In the genomic region with DNA sequence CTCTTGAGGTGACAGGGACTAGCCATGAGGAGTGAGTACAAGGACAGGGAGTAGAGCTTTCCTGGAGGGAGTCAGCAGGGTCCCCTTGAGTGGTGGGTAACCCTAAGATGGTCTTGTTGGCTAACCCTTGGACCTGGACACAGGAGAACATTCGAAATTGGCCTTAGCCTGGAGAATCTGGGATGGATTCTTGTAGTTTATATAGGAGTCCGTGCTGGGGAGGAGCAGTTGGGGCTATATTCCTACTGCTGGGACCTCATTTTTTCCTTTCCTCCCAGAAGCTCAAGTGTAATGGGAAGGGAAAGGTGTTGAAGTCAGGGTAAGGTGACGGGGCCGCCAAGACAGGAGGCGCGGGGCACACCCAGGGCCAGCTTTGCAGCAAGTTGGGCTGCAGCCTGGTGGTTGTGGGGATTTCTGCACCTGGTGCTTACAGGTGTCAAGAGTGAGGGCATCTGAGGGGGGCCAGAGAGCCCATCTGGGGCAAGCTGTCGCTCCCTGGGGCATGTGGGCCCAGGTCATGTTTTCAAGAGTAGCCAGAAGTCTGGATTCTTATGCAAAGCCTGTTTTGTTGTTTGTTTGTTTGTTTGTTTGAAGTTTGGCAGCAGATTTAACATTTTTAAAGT, we compare ENCODE assay signal across 22 cellular contexts. TPM values are rescaled to one million over a fixed set of nuclear protein-coding genes. Genes with fewer than 3 reads are reported as not detected.
A peak's percentile ranks its signal among the peaks of the same experiment; 100 is the strongest.
DNase-seq lines count a peak whose midpoint lies in the region; ATAC-seq and TF ChIP-seq lines count a peak whose summit lies in the region.
"Had no signal": no experiment of that assay in that cellular context is flagged by ENCODE, and none has a peak within 500 bp of the region (broad histone marks: within the 10 kb centered on the region; RNA-seq: fewer than 3 reads in every experiment).

No MANE protein-coding gene starts in this region.

- H3K27me3 ChIP-seq in body of pancreas, result no peaks in the 10 kb centered on the region
- H3K27me3 ChIP-seq in osteoblast (ENCODE audit: insufficient read depth, low read length), result no peaks in the 10 kb centered on the region
- H3K27me3 ChIP-seq: cardiac muscle cell had no signal

- TF ChIP-seq POLR2A in body of pancreas (IDR thresholded peaks at IDR 0.05), result no peak

- intact Hi-C loops in body of pancreas (cut with DNase I), result no loop called here

- H3K79me2 ChIP-seq in osteoblast (ENCODE audit: insufficient read depth, low read length), result peaks cover 81% of the 10 kb centered on the region

- H2AFZ ChIP-seq in osteoblast (ENCODE audit: low read length), result no peak overlapping the region

- TF ChIP-seq CTCF in GM12875 (IDR thresholded peaks at IDR 0.05; ENCODE audit: borderline replicate concordance, insufficient read depth, low read depth, low read length), result 0 out of 2 replicates have a peak, but pooled peaks have one; percentile 27
- peak in 1 of 7 experiments; percentile 34 for TF ChIP-seq CTCF in body of pancreas (IDR thresholded peaks at IDR 0.05)
- no peak for TF ChIP-seq CTCF in osteoblast (IDR thresholded peaks at IDR 0.05; ENCODE audit: extremely low read depth, low read depth, low read length)

- no peak overlapping the region for H3K4me3 ChIP-seq in GM12875 (ENCODE audit: low read depth, low read length)
- no peak overlapping the region for H3K4me3 ChIP-seq in body of pancreas
- no peak overlapping the region for H3K4me3 ChIP-seq in osteoblast (ENCODE audit: insufficient read depth, low read length)
- H3K4me3 ChIP-seq: cardiac muscle cell, esophagus squamous epithelium, lung, thoracic aorta had no signal

- DNase-seq in NCI-H69 (lab: John Stamatoyannopoulos, UW) (peak; percentile 50), body of pancreas (peak in 3 of 4 donors; percentile 16 to 61 (median 30)), osteoblast (ENCODE audit: insufficient read length, low spot score, missing footprints) (peak; percentile 37), HCEC 1CT (no peak), hippocampal formation (lab: John Stamatoyannopoulos, UW) (no peak)
- DNase-seq: activated CD4-positive, alpha-beta memory T cell treated with anti-CD3 and anti-CD28 coated beads for 36 hours; activated naive CD8-positive, alpha-beta T cell treated with anti-CD3 and anti-CD28 coated beads, Interleukin-2, amount 10 ng/mL, durations not matched to agents 7 days and 5 days; activated T-cell treated with anti-CD3 and anti-CD28 coated beads, Interleukin-2, amount 50 U/mL, for 24 hours; esophagus squamous epithelium; GF-D8; head of caudate nucleus; immature natural killer cell; MM.1S; NCI-H1930; NCI-H524 treated with DMSO at 0.1 percent for 48 hours; SW 1271 had no signal

- H3K27ac ChIP-seq in body of pancreas, result peak overlapping the region in 3 of 4 donors; percentile 16 to 93 (median 31)
- peak overlapping the region; percentile 48 for H3K27ac ChIP-seq in osteoblast (ENCODE audit: low read depth, low read length)
- H3K27ac ChIP-seq: cardiac muscle cell, esophagus squamous epithelium, thoracic aorta had no signal

- no peak overlapping the region for H3K4me2 ChIP-seq in osteoblast (ENCODE audit: insufficient read depth, low read length)

- H3K4me1 ChIP-seq in body of pancreas, result peaks cover 77% of the 10 kb centered on the region
- H3K4me1 ChIP-seq in osteoblast (ENCODE audit: insufficient read depth, low read length), result peaks cover 27% of the 10 kb centered on the region

- 69 to 87% methylated on average over 7 of the region's 7 CpGs for WGBS in body of pancreas, 2 donors

- H3K9me3 ChIP-seq in body of pancreas (no peaks in the 10 kb centered on the region), osteoblast (ENCODE audit: low read depth, low read length) (no peaks in the 10 kb centered on the region)
- H3K9me3 ChIP-seq: esophagus squamous epithelium, thoracic aorta had no signal

- H4K20me1 ChIP-seq in osteoblast (ENCODE audit: insufficient read depth, low read length), result peaks cover 5% of the 10 kb centered on the region

- H3K36me3 ChIP-seq in body of pancreas (replicated peaks in 1 of 2; ENCODE audit: insufficient read depth in 1 of 2, low read depth in 2 of 2) (no peaks in the 10 kb centered on the region), osteoblast (ENCODE audit: insufficient read depth, low read length) (no peaks in the 10 kb centered on the region)
- H3K36me3 ChIP-seq: cardiac muscle cell, esophagus squamous epithelium, thoracic aorta had no signal

- ATAC-seq in body of pancreas (no peak), GM19467 (IDR thresholded peaks at IDR 0.05; ENCODE audit: unreplicated experiment) (no peak)
- ATAC-seq: natural killer cell treated with Interleukin-12 subunit alpha and Interleukin-12 subunit beta and Interleukin-15 and Interleukin-18, amount 100 ng/mL, for 72 hours had no signal

RNA-seq across cellular contexts. Expression of a gene that starts 5.1 kb away (rescaled TPM):
- total RNA-seq in body of pancreas (10 to 100 TPM; 19.1 to 25.2 TPM), osteoblast (4.4 and 4.7 TPM in 2 replicates)

RNA-seq across cellular contexts. Expression of a gene that starts 51.7 kb away (rescaled TPM):
- total RNA-seq in body of pancreas (10 to 100 TPM; 43.6 to 84.0 TPM), osteoblast (12.7 and 14.1 TPM in 2 replicates)

Comparison
In these comparisons a context has a peak if more than half of its experiments do, and no peak if none do; other contexts are left out.
1. DNase-seq: peak in NCI-H69 (single experiment), body of pancreas (3 of 4) and osteoblast (single experiment); none in HCEC 1CT (single experiment) and hippocampal formation (0 of 2).